In the genomic region with DNA sequence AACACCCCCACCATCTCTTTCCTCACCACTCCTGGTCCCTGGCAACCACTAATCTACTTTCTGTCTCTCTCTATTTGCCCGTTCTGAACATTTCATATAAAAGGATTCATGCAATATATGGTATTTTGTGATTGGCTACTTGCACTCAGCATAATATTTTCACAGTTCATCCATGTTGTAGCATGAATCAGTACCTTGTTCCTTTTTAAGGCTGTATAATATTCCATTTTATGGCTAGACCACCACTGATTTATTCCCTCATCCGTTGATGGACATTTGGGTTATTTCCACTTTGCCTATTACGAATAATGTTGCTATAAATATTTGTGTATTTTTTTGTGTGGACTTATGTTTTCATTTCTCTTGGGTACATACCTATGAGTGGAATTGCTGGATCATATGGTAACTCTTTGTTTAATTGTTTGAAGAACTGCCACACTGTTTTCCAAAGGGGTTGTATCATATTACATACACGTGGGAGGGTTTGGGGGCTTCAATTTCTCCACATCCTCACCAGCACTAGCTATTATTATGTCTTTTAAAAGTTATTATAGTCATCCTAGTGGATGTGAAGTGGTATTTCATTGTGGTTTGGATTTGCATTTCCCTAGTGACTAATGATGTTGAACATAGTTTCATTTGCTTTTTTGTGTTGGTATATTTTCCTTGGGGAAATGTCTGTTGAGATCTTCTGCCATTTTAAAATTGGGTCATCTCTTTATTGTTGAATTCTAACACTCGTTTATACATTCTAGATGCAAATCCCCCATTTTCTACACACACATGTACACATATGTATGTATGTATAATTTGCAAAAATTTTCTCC, we compare ENCODE assay signal across 18 cellular contexts. TPM values are rescaled to one million over a fixed set of nuclear protein-coding genes. Genes with fewer than 3 reads are reported as not detected.
DNase-seq lines count a peak whose midpoint lies in the region; ATAC-seq and TF ChIP-seq lines count a peak whose summit lies in the region.
"Had no signal": no experiment of that assay in that cellular context is flagged by ENCODE, and none has a peak within 500 bp of the region (broad histone marks: within the 10 kb centered on the region; RNA-seq: fewer than 3 reads in every experiment).

No MANE protein-coding gene starts in this region.

- H3K27ac ChIP-seq in foreskin keratinocyte (no peak overlapping the region), esophagus muscularis mucosa (replicated peaks in 1 of 4) (no peak overlapping the region)

- H3K4me1 ChIP-seq in foreskin keratinocyte (no peaks in the 10 kb centered on the region), esophagus muscularis mucosa (peaks cover 5 to 20% (median 18%) of the 10 kb centered on the region in 4 donors)
- H3K4me1 ChIP-seq: Caco-2 had no signal

- H3K4me3 ChIP-seq in esophagus muscularis mucosa, result no peak overlapping the region

- no peak for DNase-seq in stimulated activated naive CD8-positive, alpha-beta T cell treated with anti-CD3 and anti-CD28 coated beads, Interleukin-15, Interleukin-2, amounts not matched to agents 100 U/mL and 50 U/mL, for 24 hours
- no peak for DNase-seq in stimulated activated naive CD8-positive, alpha-beta T cell treated with anti-CD3 and anti-CD28 coated beads, Interleukin-15, amount 100 ng/mL, for 72 hours
- DNase-seq in NCI-H526 treated with DMSO at 0.1 percent for 48 hours (lab: John Stamatoyannopoulos, UW) (peak; percentile 2), foreskin keratinocyte (peak; percentile 5 to 7), activated T-cell treated with anti-CD3 and anti-CD28 coated beads for 4 hours (no peak), esophagus muscularis mucosa (ENCODE audit: extremely low spot score) (no peak)
- no peak for DNase-seq in effector memory CD8-positive, alpha-beta T cell
- DNase-seq: ACHN, Caco-2, DMS53, KBM-7, NCI-H1436 treated with DMSO at 0.1 percent for 48 hours, NCI-H2081, NCI-H69, SHP77 treated with DMSO at 0.1 percent for 48 hours had no signal

- 76% methylated on average over 5 of the region's 5 CpGs for WGBS in esophagus muscularis mucosa

- H3K27me3 ChIP-seq in foreskin keratinocyte (peaks cover 40% of the 10 kb centered on the region), esophagus muscularis mucosa (peaks cover 0 to 30% (median 13%) of the 10 kb centered on the region in 4 donors)

- H3K36me3 ChIP-seq in esophagus muscularis mucosa, result no peaks in the 10 kb centered on the region

- peaks cover 0 to 4% (median 0%) of the 10 kb centered on the region in 4 donors for H3K9me3 ChIP-seq in esophagus muscularis mucosa
- H3K9me3 ChIP-seq: Caco-2 had no signal

- TF ChIP-seq EP300 in esophagus muscularis mucosa (IDR thresholded peaks at IDR 0.05), result no peak

- H3K4me1 Mint-ChIP-seq in stimulated activated naive CD8-positive, alpha-beta T cell treated with anti-CD3 and anti-CD28 coated beads, Interleukin-15, amount 100 ng/mL, for 72 hours, result peaks cover 6% of the 10 kb centered on the region
- H3K4me1 Mint-ChIP-seq in effector memory CD8-positive, alpha-beta T cell (ENCODE audit: low read depth in 2 of 2), result peaks cover 2 to 3% of the 10 kb centered on the region in 2 donors

- no peaks in the 10 kb centered on the region for H3K36me3 Mint-ChIP-seq in effector memory CD8-positive, alpha-beta T cell (ENCODE audit: insufficient read depth)
- H3K36me3 Mint-ChIP-seq: CD14-positive monocyte had no signal

- no peak overlapping the region for H3K4me3 Mint-ChIP-seq in stimulated activated naive CD8-positive, alpha-beta T cell treated with anti-CD3 and anti-CD28 coated beads, Interleukin-15, amount 100 ng/mL, for 72 hours
- H3K4me3 Mint-ChIP-seq in effector memory CD8-positive, alpha-beta T cell, result no peak overlapping the region

- H3K9me3 Mint-ChIP-seq in stimulated activated naive CD8-positive, alpha-beta T cell treated with anti-CD3 and anti-CD28 coated beads, Interleukin-15, amount 100 ng/mL, for 72 hours, result no peaks in the 10 kb centered on the region
- no peaks in the 10 kb centered on the region for H3K9me3 Mint-ChIP-seq in effector memory CD8-positive, alpha-beta T cell

- TF ChIP-seq POLR2A in esophagus muscularis mucosa (IDR thresholded peaks at IDR 0.05; ENCODE audit: low read depth), result no peak

- intact Hi-C loops in esophagus muscularis mucosa (cut with DNase I), result no loop called here

- ATAC-seq in stimulated activated naive CD8-positive, alpha-beta T cell treated with anti-CD3 and anti-CD28 coated beads, Interleukin-15, Interleukin-2, amounts not matched to agents 100 U/mL and 50 U/mL, for 24 hours, result peak; percentile 43
- no peak for ATAC-seq in stimulated activated naive CD8-positive, alpha-beta T cell treated with anti-CD3 and anti-CD28 coated beads, Interleukin-15, amount 100 ng/mL, for 72 hours
- no peak for ATAC-seq in foreskin keratinocyte
- no peak for ATAC-seq in effector memory CD8-positive, alpha-beta T cell (replicated peaks)
- ATAC-seq: HCT116 had no signal

- TF ChIP-seq CTCF in foreskin keratinocyte (conservative IDR thresholded peaks at IDR 0.05), result peak; percentile 14
- TF ChIP-seq CTCF in esophagus muscularis mucosa (IDR thresholded peaks at IDR 0.05), result no peak

- no peak overlapping the region for H3K27ac Mint-ChIP-seq in stimulated activated naive CD8-positive, alpha-beta T cell treated with anti-CD3 and anti-CD28 coated beads, Interleukin-15, amount 100 ng/mL, for 72 hours
- H3K27ac Mint-ChIP-seq in effector memory CD8-positive, alpha-beta T cell, result no peak overlapping the region
- H3K27ac Mint-ChIP-seq: CD14-positive monocyte had no signal

- H3K27me3 Mint-ChIP-seq in stimulated activated naive CD8-positive, alpha-beta T cell treated with anti-CD3 and anti-CD28 coated beads, Interleukin-15, amount 100 ng/mL, for 72 hours, result peaks cover 71% of the 10 kb centered on the region
- peaks cover 13 to 59% of the 10 kb centered on the region in 2 donors for H3K27me3 Mint-ChIP-seq in effector memory CD8-positive, alpha-beta T cell

RNA-seq across cellular contexts. Expression of gene SEC14L5, which starts 26.3 kb away (rescaled TPM):
- total RNA-seq in foreskin keratinocyte (0.03 TPM in 1 of 2 replicates, not detected in the other), esophagus muscularis mucosa (1 to 10 TPM in 2 of 4 donors, under 1 TPM in 2; 0.83 to 1.8 (median 1.1) TPM)
- polyA plus RNA-seq in foreskin keratinocyte, result not detected in 2 replicates
- total RNA-seq: RPMI7951 had no signal

RNA-seq across cellular contexts. Expression of gene PPL, which starts 47.4 kb away (rescaled TPM):
- total RNA-seq in foreskin keratinocyte (33.4 and 41.5 TPM in 2 replicates), esophagus muscularis mucosa (10 to 100 TPM; 36.3 to 78.4 (median 57.4) TPM)
- 14.0 and 16.4 TPM in 2 replicates for polyA plus RNA-seq in foreskin keratinocyte

RNA-seq across cellular contexts. Expression of gene NAGPA, which starts 49.3 kb away (rescaled TPM):
- 11.0 and 12.3 TPM in 2 replicates for total RNA-seq in foreskin keratinocyte
- polyA plus RNA-seq in foreskin keratinocyte, result 10.9 and 11.0 TPM in 2 replicates
- total RNA-seq in esophagus muscularis mucosa, result 10 to 100 TPM; 15.4 to 24.1 (median 21.1) TPM

Comparison
In these comparisons a context has a peak if more than half of its experiments do, and no peak if none do; other contexts are left out.
1. DNase-seq: peak in NCI-H526 treated with DMSO at 0.1 percent for 48 hours (single experiment) and foreskin keratinocyte (2 of 2); none in stimulated activated naive CD8-positive, alpha-beta T cell treated with anti-CD3 and anti-CD28 coated beads, Interleukin-15, Interleukin-2, amounts not matched to agents 100 U/mL and 50 U/mL, for 24 hours (single experiment), stimulated activated naive CD8-positive, alpha-beta T cell treated with anti-CD3 and anti-CD28 coated beads, Interleukin-15, amount 100 ng/mL, for 72 hours (0 of 2), effector memory CD8-positive, alpha-beta T cell (0 of 3), activated T-cell treated with anti-CD3 and anti-CD28 coated beads for 4 hours (single experiment) and esophagus muscularis mucosa (single experiment).